27 cellular contexts compared by ENCODE assay signal in the genomic region with DNA sequence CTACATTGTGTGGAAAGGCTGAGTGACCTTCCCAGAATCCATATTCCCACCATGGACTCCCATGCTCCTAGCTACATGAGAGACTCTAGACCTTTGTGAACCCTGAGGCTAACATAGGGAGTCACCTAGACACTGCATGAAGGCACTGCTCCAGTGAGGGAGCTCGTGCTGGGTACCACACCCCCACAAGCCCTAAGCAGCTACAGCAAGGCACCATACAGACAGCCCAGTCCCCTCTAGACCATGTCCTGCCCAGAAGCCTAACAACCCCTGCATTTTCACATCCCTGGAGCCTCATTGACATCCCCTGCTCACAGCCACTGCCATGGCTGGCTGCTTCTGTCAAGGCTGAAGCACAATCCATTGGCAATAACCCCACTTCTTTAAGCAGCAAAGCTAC.
DNase-seq lines count a peak whose midpoint lies in the region; ATAC-seq, FAIRE-seq and TF ChIP-seq lines count a peak whose summit lies in the region.
"Had no signal": no experiment of that assay in that cellular context is flagged by ENCODE, and none has a peak within 500 bp of the region (broad histone marks: within the 10 kb centered on the region; RNA-seq: fewer than 3 reads in every experiment).

No MANE protein-coding gene starts in this region.

- H3K27ac Mint-ChIP-seq in stimulated activated effector memory CD8-positive, alpha-beta T cell treated with anti-CD3 and anti-CD28 coated beads, Interleukin-12 subunit alpha, Interleukin-12 subunit beta, amount 100 ng/mL, for 72 hours = no peak overlapping the region
- H3K27ac Mint-ChIP-seq in activated CD8-positive, alpha-beta T cell treated with anti-CD3 and anti-CD28 coated beads, Interleukin-2, amount 10 ng/mL, durations not matched to agents 7 days and 5 days = no peak overlapping the region
- H3K27ac Mint-ChIP-seq in naive thymus-derived CD4-positive, alpha-beta T cell = no peak overlapping the region
- H3K27ac Mint-ChIP-seq: CD14-positive monocyte; CD4-positive, alpha-beta memory T cell; CD4-positive, CD25-positive, alpha-beta regulatory T cell; CD8-positive, alpha-beta memory T cell had no signal

- H3K9me3 Mint-ChIP-seq in stimulated activated effector memory CD8-positive, alpha-beta T cell treated with anti-CD3 and anti-CD28 coated beads, Interleukin-12 subunit alpha, Interleukin-12 subunit beta, amount 100 ng/mL, for 72 hours = peaks cover 24% of the 10 kb centered on the region
- peaks cover 9% of the 10 kb centered on the region for H3K9me3 Mint-ChIP-seq in activated CD8-positive, alpha-beta T cell treated with anti-CD3 and anti-CD28 coated beads, Interleukin-2, amount 10 ng/mL, durations not matched to agents 7 days and 5 days (ENCODE audit: insufficient read depth)
- H3K9me3 Mint-ChIP-seq in naive thymus-derived CD4-positive, alpha-beta T cell = peaks cover 4 to 36% (median 12%) of the 10 kb centered on the region in 11 donors

- no peaks in the 10 kb centered on the region for H3K27me3 Mint-ChIP-seq in activated CD8-positive, alpha-beta T cell treated with anti-CD3 and anti-CD28 coated beads, Interleukin-2, amount 10 ng/mL, durations not matched to agents 7 days and 5 days (ENCODE audit: low read depth)
- H3K27me3 Mint-ChIP-seq in naive thymus-derived CD4-positive, alpha-beta T cell = no peaks in the 10 kb centered on the region
- H3K27me3 Mint-ChIP-seq: CD4-positive, alpha-beta memory T cell; CD4-positive, CD25-positive, alpha-beta regulatory T cell; CD8-positive, alpha-beta memory T cell had no signal

- no peak overlapping the region for H3K27ac ChIP-seq in esophagus muscularis mucosa (replicated peaks in 1 of 4)
- H3K27ac ChIP-seq in upper lobe of left lung = no peak overlapping the region
- H3K27ac ChIP-seq in naive thymus-derived CD4-positive, alpha-beta T cell (ENCODE audit: low read depth, low read length) = no peak overlapping the region
- H3K27ac ChIP-seq: 22Rv1, A549, BLaER1 had no signal

- peak; percentile 28 for ATAC-seq in stimulated activated effector memory CD8-positive, alpha-beta T cell treated with anti-CD3 and anti-CD28 coated beads, Interleukin-12 subunit alpha, Interleukin-12 subunit beta, amount 100 ng/mL, for 72 hours
- ATAC-seq in upper lobe of left lung (ENCODE audit: low FRiP score in 2 of 2) (peak; percentile 16 to 46), HG03520 (IDR thresholded peaks at IDR 0.05; ENCODE audit: unreplicated experiment) (no peak)
- ATAC-seq in activated CD8-positive, alpha-beta T cell treated with anti-CD3 and anti-CD28 coated beads, Interleukin-2, amount 10 ng/mL, durations not matched to agents 7 days and 5 days = no peak
- no peak for ATAC-seq in naive thymus-derived CD4-positive, alpha-beta T cell
- ATAC-seq: A549, GM12878 had no signal

- TF ChIP-seq POLR2A in esophagus muscularis mucosa (IDR thresholded peaks at IDR 0.05; ENCODE audit: low read depth) (no peak), upper lobe of left lung (IDR thresholded peaks at IDR 0.05) (no peak)

- H3K4me3 ChIP-seq in bronchial epithelial cell (ENCODE audit: low read depth, low read length) (no peak overlapping the region), esophagus muscularis mucosa (no peak overlapping the region), upper lobe of left lung (no peak overlapping the region)
- H3K4me3 ChIP-seq in naive thymus-derived CD4-positive, alpha-beta T cell (ENCODE audit: low read length) = no peak overlapping the region
- H3K4me3 ChIP-seq: A549, BLaER1, GM12878 had no signal

- H3K36me3 ChIP-seq in bronchial epithelial cell (ENCODE audit: control insufficient read depth, insufficient read depth, low read length) = no peaks in the 10 kb centered on the region
- H3K36me3 ChIP-seq in esophagus muscularis mucosa = no peaks in the 10 kb centered on the region
- no peaks in the 10 kb centered on the region for H3K36me3 ChIP-seq in upper lobe of left lung
- no peaks in the 10 kb centered on the region for H3K36me3 ChIP-seq in naive thymus-derived CD4-positive, alpha-beta T cell (ENCODE audit: control insufficient read depth in 2 of 3, insufficient read depth in 3 of 3, low read length in 3 of 3)
- H3K36me3 ChIP-seq: BE2C, BLaER1 had no signal

- no peaks in the 10 kb centered on the region for H3K4me1 Mint-ChIP-seq in stimulated activated effector memory CD8-positive, alpha-beta T cell treated with anti-CD3 and anti-CD28 coated beads, Interleukin-12 subunit alpha, Interleukin-12 subunit beta, amount 100 ng/mL, for 72 hours
- H3K4me1 Mint-ChIP-seq in activated CD8-positive, alpha-beta T cell treated with anti-CD3 and anti-CD28 coated beads, Interleukin-2, amount 10 ng/mL, durations not matched to agents 7 days and 5 days (ENCODE audit: low read depth) = no peaks in the 10 kb centered on the region
- no peaks in the 10 kb centered on the region for H3K4me1 Mint-ChIP-seq in naive thymus-derived CD4-positive, alpha-beta T cell
- H3K4me1 Mint-ChIP-seq: CD14-positive monocyte; CD4-positive, alpha-beta memory T cell; CD4-positive, CD25-positive, alpha-beta regulatory T cell; CD8-positive, alpha-beta memory T cell had no signal

- no peaks in the 10 kb centered on the region for H3K4me1 ChIP-seq in esophagus muscularis mucosa
- H3K4me1 ChIP-seq in upper lobe of left lung = no peaks in the 10 kb centered on the region
- no peaks in the 10 kb centered on the region for H3K4me1 ChIP-seq in naive thymus-derived CD4-positive, alpha-beta T cell (ENCODE audit: control insufficient read depth in 2 of 2, insufficient read depth in 2 of 2, low read length in 2 of 2)
- H3K4me1 ChIP-seq: A549, BE2C, BLaER1 had no signal

- intact Hi-C loops in esophagus muscularis mucosa (cut with DNase I) = no loop called here
- intact Hi-C loops in naive thymus-derived CD4-positive, alpha-beta T cell (cut with micrococcal nuclease) = no loop called here

- H3K27me3 ChIP-seq in bronchial epithelial cell (ENCODE audit: control insufficient read depth, insufficient read depth, low read length) = no peaks in the 10 kb centered on the region
- H3K27me3 ChIP-seq in esophagus muscularis mucosa = no peaks in the 10 kb centered on the region
- no peaks in the 10 kb centered on the region for H3K27me3 ChIP-seq in upper lobe of left lung
- no peaks in the 10 kb centered on the region for H3K27me3 ChIP-seq in naive thymus-derived CD4-positive, alpha-beta T cell (ENCODE audit: control insufficient read depth in 2 of 2, insufficient read depth in 2 of 2, low read length in 2 of 2)
- H3K27me3 ChIP-seq: BE2C, BLaER1 had no signal

- DNase-seq in bronchial epithelial cell (ENCODE audit: low read depth) = no peak
- DNase-seq in esophagus muscularis mucosa (ENCODE audit: extremely low spot score) = peak; percentile 55
- DNase-seq in stimulated activated effector memory CD8-positive, alpha-beta T cell treated with anti-CD3 and anti-CD28 coated beads, Interleukin-12 subunit alpha, Interleukin-12 subunit beta, amount 100 ng/mL, for 72 hours (ENCODE audit: low spot score in 2 of 2) = no peak
- DNase-seq in upper lobe of left lung = no peak
- no peak for DNase-seq in activated CD8-positive, alpha-beta T cell treated with anti-CD3 and anti-CD28 coated beads, Interleukin-2, amount 10 ng/mL, durations not matched to agents 7 days and 5 days
- no peak for DNase-seq in naive thymus-derived CD4-positive, alpha-beta T cell
- DNase-seq: BE2C; C1 segment of cervical spinal cord; CD4-positive, alpha-beta memory T cell; CD4-positive, CD25-positive, alpha-beta regulatory T cell; CD8-positive, alpha-beta memory T cell; COR-L47; DMS 273 treated with DMSO at 0.1 percent for 48 hours; DMS153; DMS53; DMS79; DND-41; EL; GDM1 had no signal

- CTCF ChIA-PET in activated CD8-positive, alpha-beta T cell treated with anti-CD3 and anti-CD28 coated beads, Interleukin-2, amount 10 ng/mL, durations not matched to agents 7 days and 5 days (lab: Charles Lee) = no interaction called here
- CTCF ChIA-PET in naive thymus-derived CD4-positive, alpha-beta T cell (lab: Charles Lee) = no interaction called here

- H3K9me3 ChIP-seq in esophagus muscularis mucosa (peaks cover 0 to 16% (median 3%) of the 10 kb centered on the region in 4 donors), upper lobe of left lung (peaks cover 0 to 5% (median 0%) of the 10 kb centered on the region in 4 donors)
- peaks cover 0 to 6% (median 0%) of the 10 kb centered on the region in 3 experiments for H3K9me3 ChIP-seq in naive thymus-derived CD4-positive, alpha-beta T cell (ENCODE audit: control insufficient read depth in 2 of 3, low read length in 3 of 3)
- H3K9me3 ChIP-seq: A549, BE2C had no signal

- WGBS in esophagus muscularis mucosa = 50% methylated on average over 1 of the region's 1 CpG
- 33 to 50% methylated on average over 1 of the region's 1 CpG for WGBS in upper lobe of left lung, 2 donors

- POLR2A ChIA-PET in activated CD8-positive, alpha-beta T cell treated with anti-CD3 and anti-CD28 coated beads, Interleukin-2, amount 10 ng/mL, durations not matched to agents 7 days and 5 days (lab: Charles Lee) = no interaction called here
- POLR2A ChIA-PET in naive thymus-derived CD4-positive, alpha-beta T cell (lab: Charles Lee) = no interaction called here

- TF ChIP-seq EP300 in esophagus muscularis mucosa (IDR thresholded peaks at IDR 0.05) = no peak
- TF ChIP-seq EP300 in upper lobe of left lung (IDR thresholded peaks at IDR 0.05) = no peak

- H3K36me3 Mint-ChIP-seq in stimulated activated effector memory CD8-positive, alpha-beta T cell treated with anti-CD3 and anti-CD28 coated beads, Interleukin-12 subunit alpha, Interleukin-12 subunit beta, amount 100 ng/mL, for 72 hours = no peaks in the 10 kb centered on the region
- H3K36me3 Mint-ChIP-seq in activated CD8-positive, alpha-beta T cell treated with anti-CD3 and anti-CD28 coated beads, Interleukin-2, amount 10 ng/mL, durations not matched to agents 7 days and 5 days (ENCODE audit: low read depth) = no peaks in the 10 kb centered on the region
- peaks cover 0 to 4% (median 0%) of the 10 kb centered on the region in 5 donors for H3K36me3 Mint-ChIP-seq in naive thymus-derived CD4-positive, alpha-beta T cell
- H3K36me3 Mint-ChIP-seq: CD14-positive monocyte; CD4-positive, alpha-beta memory T cell; CD4-positive, CD25-positive, alpha-beta regulatory T cell; CD8-positive, alpha-beta memory T cell had no signal

- no peak overlapping the region for H3K4me3 Mint-ChIP-seq in stimulated activated effector memory CD8-positive, alpha-beta T cell treated with anti-CD3 and anti-CD28 coated beads, Interleukin-12 subunit alpha, Interleukin-12 subunit beta, amount 100 ng/mL, for 72 hours
- no peak overlapping the region for H3K4me3 Mint-ChIP-seq in activated CD8-positive, alpha-beta T cell treated with anti-CD3 and anti-CD28 coated beads, Interleukin-2, amount 10 ng/mL, durations not matched to agents 7 days and 5 days
- H3K4me3 Mint-ChIP-seq in naive thymus-derived CD4-positive, alpha-beta T cell = no peak overlapping the region
- H3K4me3 Mint-ChIP-seq: CD14-positive monocyte; CD4-positive, alpha-beta memory T cell; CD4-positive, CD25-positive, alpha-beta regulatory T cell; CD8-positive, alpha-beta memory T cell had no signal

- TF ChIP-seq CTCF in bronchial epithelial cell (IDR thresholded peaks at IDR 0.05; ENCODE audit: insufficient read depth, low read length, severe bottlenecking) (no peak), esophagus muscularis mucosa (IDR thresholded peaks at IDR 0.05) (no peak), upper lobe of left lung (IDR thresholded peaks at IDR 0.05) (no peak)

- peak; percentile 50 for FAIRE-seq in bronchial epithelial cell (lab: Jason Lieb, UNC)
- FAIRE-seq: A549, GM12878, GM12892, GM18507 had no signal

Comparison
In these comparisons a context has a peak if more than half of its experiments do, and no peak if none do; other contexts are left out.
1. ATAC-seq: peak in stimulated activated effector memory CD8-positive, alpha-beta T cell treated with anti-CD3 and anti-CD28 coated beads, Interleukin-12 subunit alpha, Interleukin-12 subunit beta, amount 100 ng/mL, for 72 hours (single experiment) and upper lobe of left lung (2 of 2); none in HG03520 (single experiment), activated CD8-positive, alpha-beta T cell treated with anti-CD3 and anti-CD28 coated beads, Interleukin-2, amount 10 ng/mL, durations not matched to agents 7 days and 5 days (single experiment) and naive thymus-derived CD4-positive, alpha-beta T cell (single experiment).